ENCODE assay signal across 19 cellular contexts in genomic region chr7:51229106-51229537, GRCh38.
A peak's percentile ranks its signal among the peaks of the same experiment; 100 is the strongest.
DNase-seq lines count a peak whose midpoint lies in the region; ATAC-seq, FAIRE-seq and TF ChIP-seq lines count a peak whose summit lies in the region.
"Had no signal": no experiment of that assay in that cellular context is flagged by ENCODE, and none has a peak within 500 bp of the region (broad histone marks: within the 10 kb centered on the region; RNA-seq: fewer than 3 reads in every experiment).

No MANE protein-coding gene starts in this region.

- DNase-seq in DMS79 treated with DMSO at 0.1 percent for 48 hours (lab: John Stamatoyannopoulos, UW) (peak; percentile 60), kidney epithelial cell (ENCODE audit: low read depth) (no peak), putamen (ENCODE audit: low spot score) (peak; percentile 58), NCI-H1436 treated with DMSO at 0.1 percent for 48 hours (lab: John Stamatoyannopoulos, UW) (no peak), NCI-H345 treated with DMSO at 0.1 percent for 48 hours (lab: John Stamatoyannopoulos, UW; ENCODE audit: unreplicated experiment) (no peak), body of pancreas (no peak), HTR-8/SVneo (ENCODE audit: insufficient read length, low spot score) (no peak)
- peak; percentile 28 for DNase-seq in activated CD8-positive, alpha-beta memory T cell treated with anti-CD3 and anti-CD28 coated beads, Interleukin-2, amount 50 U/mL, for 48 hours
- DNase-seq: activated naive CD4-positive, alpha-beta T cell treated with anti-CD3 and anti-CD28 coated beads for 36 hours; GM23248; naive thymus-derived CD4-positive, alpha-beta T cell; NCI-H345 had no signal

- no peak for TF ChIP-seq POLR2A in body of pancreas (IDR thresholded peaks at IDR 0.05)

- H3K36me3 ChIP-seq in kidney epithelial cell (ENCODE audit: control insufficient read depth, insufficient read depth, low read length) = no peaks in the 10 kb centered on the region
- no peaks in the 10 kb centered on the region for H3K36me3 ChIP-seq in body of pancreas (replicated peaks in 1 of 2; ENCODE audit: insufficient read depth in 1 of 2, low read depth in 2 of 2)
- H3K36me3 ChIP-seq: SJSA1 had no signal

- ATAC-seq in body of pancreas = no peak
- ATAC-seq: naive thymus-derived CD4-positive, alpha-beta T cell; stimulated activated memory B cell treated with anti-CD40 and anti-IgM and Interleukin-4, amounts not matched to agents 10 μg/mL and 1 μg/mL and 100 μg/mL, for 72 hours had no signal

- no peaks in the 10 kb centered on the region for H3K9me3 ChIP-seq in body of pancreas
- H3K9me3 ChIP-seq: SJSA1 had no signal

- H3K4me3 ChIP-seq in kidney epithelial cell (ENCODE audit: low read depth, low read length) (peak overlapping the region; percentile 23), body of pancreas (no peak overlapping the region)
- H3K4me3 ChIP-seq: GM23248, SJSA1 had no signal

- no peak overlapping the region for H3K27ac ChIP-seq in body of pancreas
- H3K27ac ChIP-seq: GM23248, SJSA1 had no signal

- peaks cover 2% of the 10 kb centered on the region for H3K27me3 ChIP-seq in kidney epithelial cell (ENCODE audit: control insufficient read depth, insufficient read depth, low read length)
- no peaks in the 10 kb centered on the region for H3K27me3 ChIP-seq in body of pancreas
- H3K27me3 ChIP-seq: SJSA1 had no signal

- 58 to 71% methylated on average over 18 of the region's 18 CpGs for WGBS in body of pancreas, 2 donors

- peaks cover 13% of the 10 kb centered on the region for H3K4me1 ChIP-seq in body of pancreas
- H3K4me1 ChIP-seq: SJSA1 had no signal

- TF ChIP-seq CTCF in kidney epithelial cell (IDR thresholded peaks at IDR 0.05; ENCODE audit: insufficient read depth, low read length, poor library complexity, severe bottlenecking) (no peak), body of pancreas (IDR thresholded peaks at IDR 0.05) (no peak)

- intact Hi-C loops in body of pancreas (cut with DNase I) = loop anchor here (10.0 kb wide), 1 partner anchor 136 kb away; no protein-coding TSS in a partner anchor

- FAIRE-seq in HTR-8/SVneo (lab: Jason Lieb, UNC) = no peak
- FAIRE-seq: D721Med, endometrium, frontal cortex, islet of Langerhans, TTC549 had no signal

Comparison
In these comparisons a context has a peak if more than half of its experiments do, and no peak if none do; other contexts are left out.
1. DNase-seq: peak in DMS79 treated with DMSO at 0.1 percent for 48 hours (single experiment), activated CD8-positive, alpha-beta memory T cell treated with anti-CD3 and anti-CD28 coated beads, Interleukin-2, amount 50 U/mL, for 48 hours (single experiment) and putamen (single experiment); none in kidney epithelial cell (single experiment), NCI-H1436 treated with DMSO at 0.1 percent for 48 hours (single experiment), NCI-H345 treated with DMSO at 0.1 percent for 48 hours (single experiment), body of pancreas (0 of 4) and HTR-8/SVneo (single experiment).